8 cellular contexts compared by ENCODE assay signal in genomic region chr2:135741395-135742306, GRCh38. TPM values are rescaled to one million over a fixed set of nuclear protein-coding genes. Genes with fewer than 3 reads are reported as not detected.
DNase-seq lines count a peak whose midpoint lies in the region; FAIRE-seq and TF ChIP-seq lines count a peak whose summit lies in the region.

Gene UBXN4 (plus strand): TSS chr2:135741855. CDS start chr2:135741930, 75 bp downstream.

- H3K36me3 ChIP-seq in H1 (ENCODE audit: control insufficient read depth in 2 of 4, insufficient read depth in 4 of 4, low read length in 3 of 4): no peaks in the 10 kb centered on the region
- peaks cover 0 to 9% of the 10 kb centered on the region in 2 experiments for H3K36me3 ChIP-seq in mesenchymal stem cell (ENCODE audit: control insufficient read depth in 1 of 2, insufficient read depth in 2 of 2, low read depth in 1 of 2, low read length in 2 of 2)

- H4K91ac ChIP-seq in H1 (replicated peaks; ENCODE audit: insufficient read length, low read length) (no peak within 1 kb of the TSS), mesenchymal stem cell (ENCODE audit: low read length) (peak within 1 kb of the TSS; percentile 5)

- TF ChIP-seq CTCF in GM20000 (IDR thresholded peaks at IDR 0.05; ENCODE audit: extremely low read depth, missing control alignments) (peak; percentile 50), H1 (IDR thresholded peaks at IDR 0.05; ENCODE audit: control extremely low read depth in 1 of 3, insufficient read depth in 1 of 3, low read depth in 1 of 3, low read length in 3 of 3) (peak; percentile 37 to 92 (median 55))

- CTCF ChIA-PET in H1 (lab: Charles Lee; ENCODE audit: partially characterized antibody): interaction anchor here (0.6 to 4.0 kb wide), 14 partner anchors 8 to 297 kb away, joined by 3 to 19 read pairs (median 4); no protein-coding TSS in a partner anchor

- no peak within 1 kb of the TSS for H2BK20ac ChIP-seq in H1 (ENCODE audit: low read length)

- 2% methylated on average over 81 of the region's 92 CpGs; no CpG with 5 or more reads in 1 of the 2 experiments for WGBS in H1 (ENCODE audit: extremely low coverage in 1 of 2, insufficient coverage in 1 of 2, insufficient read length in 1 of 2, insufficient replicate concordance in 2 of 2, low coverage in 1 of 2, low lambda C conversion rate in 2 of 2, missing lambda C conversion rate in 1 of 2), 2 experiments
- WGBS in mesenchymal stem cell: 2% methylated on average over 83 of the region's 92 CpGs

- peak within 1 kb of the TSS; percentile 92 for H3K56ac ChIP-seq in H1 (replicated peaks; ENCODE audit: insufficient read length, low read depth, low read length)

- H3K79me2 ChIP-seq in H1 (ENCODE audit: control insufficient read depth in 1 of 2, insufficient read depth in 2 of 2, low read length in 2 of 2): peaks cover 4 to 43% of the 10 kb centered on the region in 2 experiments; a peak in 3 of 4 replicates

- no peak within 1 kb of the TSS for H3K4ac ChIP-seq in H1 (replicated peaks; ENCODE audit: insufficient read length, low read depth, low read length)
- peak within 1 kb of the TSS; percentile 27 to 93 for H3K4ac ChIP-seq in mesenchymal stem cell (ENCODE audit: low read depth in 1 of 2, low read length in 2 of 2)

- TF ChIP-seq EP300 in H1 (IDR thresholded peaks at IDR 0.05; ENCODE audit: borderline replicate concordance in 1 of 2, low read depth in 2 of 2, low read length in 2 of 2): no peak

- H3K9ac ChIP-seq in H1 (replicated peaks in 1 of 4; ENCODE audit: extremely low read depth in 1 of 4, low read depth in 3 of 4, low read length in 3 of 4) (peak within 1 kb of the TSS; percentile 84 to 97 (median 92)), mesenchymal stem cell (ENCODE audit: low read length) (peak within 1 kb of the TSS; percentile 97)

- TF ChIP-seq POLR2A in H1 (IDR thresholded peaks at IDR 0.05; ENCODE audit: control extremely low read depth in 1 of 2, low read depth in 2 of 2, low read length in 2 of 2): peak; percentile 60 to 94

- H3K79me1 ChIP-seq in H1 (ENCODE audit: low read depth, low read length): no peaks in the 10 kb centered on the region
- H3K79me1 ChIP-seq in mesenchymal stem cell (replicated peaks; ENCODE audit: low read length, poor library complexity, severe bottlenecking): no peaks in the 10 kb centered on the region

- H3K18ac ChIP-seq in H1 (ENCODE audit: extremely low read depth, low read length): peak within 1 kb of the TSS; percentile 90
- peak within 1 kb of the TSS; percentile 31 to 86 for H3K18ac ChIP-seq in mesenchymal stem cell (ENCODE audit: low read depth in 1 of 2, low read length in 2 of 2)

- no peak within 1 kb of the TSS for H3K23ac ChIP-seq in H1 (ENCODE audit: insufficient read length)
- H3K23ac ChIP-seq in mesenchymal stem cell (ENCODE audit: low read length in 2 of 2): peak within 1 kb of the TSS in 1 of 2 experiments; percentile 6

- H3K27ac ChIP-seq in H1 (ENCODE audit: low read depth, low read length) (peak within 1 kb of the TSS; percentile 86), mesenchymal stem cell (ENCODE audit: low read length, poor library complexity, severe bottlenecking) (peak within 1 kb of the TSS; percentile 71)

- no peaks in the 10 kb centered on the region; a peak in 1 of 4 replicates for H3K9me3 ChIP-seq in H1 (ENCODE audit: insufficient read depth in 2 of 2, low read depth in 1 of 2, low read length in 1 of 2)
- no peaks in the 10 kb centered on the region for H3K9me3 ChIP-seq in mesenchymal stem cell (ENCODE audit: control insufficient read depth, low read length)

- POLR2A ChIA-PET in H1 (lab: Charles Lee; ENCODE audit: partially characterized antibody): interaction anchor here (0.6 to 1.7 kb wide), 8 partner anchors 11 to 431 kb away, joined by 3 to 6 read pairs (median 3); partner anchors contain the start of genes R3HDM1 and ZRANB3

- H3K4me3 ChIP-seq in H1 (ENCODE audit: extremely low read depth in 1 of 4, insufficient read depth in 2 of 4, low read depth in 3 of 4, low read length in 4 of 4): peak within 1 kb of the TSS; percentile 81 to 98 (median 94)
- H3K4me3 ChIP-seq in mesenchymal stem cell (ENCODE audit: insufficient read depth in 1 of 2, low read depth in 1 of 2, low read length in 2 of 2): peak within 1 kb of the TSS; percentile 68 to 91

- no peak within 1 kb of the TSS for H2BK15ac ChIP-seq in H1 (ENCODE audit: low read length)
- H2BK15ac ChIP-seq in mesenchymal stem cell (ENCODE audit: low read depth, poor library complexity, severe bottlenecking): peak within 1 kb of the TSS; percentile 29

- peak within 1 kb of the TSS; percentile 75 for H4K5ac ChIP-seq in H1 (ENCODE audit: insufficient read length, low read depth, low read length)

- H3K23me2 ChIP-seq in H1 (ENCODE audit: low read depth, low read length): no peaks in the 10 kb centered on the region; the same call in 1 of the 2 replicates

- peak; percentile 69 for FAIRE-seq in H1 (lab: Jason Lieb, UNC)

- H3K14ac ChIP-seq in H1 (ENCODE audit: insufficient read length) (no peak within 1 kb of the TSS), mesenchymal stem cell (ENCODE audit: low read length in 2 of 2) (peak within 1 kb of the TSS in 1 of 2 experiments; percentile 78)

- H2BK5ac ChIP-seq in H1 (ENCODE audit: low read depth, low read length): peak within 1 kb of the TSS; percentile 92
- peak within 1 kb of the TSS; percentile 71 for H2BK5ac ChIP-seq in mesenchymal stem cell (ENCODE audit: low read depth, low read length, poor library complexity, severe bottlenecking)

- peaks cover 0 to 5% of the 10 kb centered on the region in 2 experiments for H4K20me1 ChIP-seq in H1 (replicated peaks in 1 of 2; ENCODE audit: control insufficient read depth in 1 of 2, insufficient read depth in 2 of 2, low read length in 2 of 2)

- H3K4me2 ChIP-seq in H1 (ENCODE audit: insufficient read depth in 1 of 2, low read depth in 2 of 2, low read length in 2 of 2) (peak within 1 kb of the TSS; percentile 71 to 80), mesenchymal stem cell (ENCODE audit: low read length, poor library complexity, severe bottlenecking) (peak within 1 kb of the TSS; percentile 14)

- DNase-seq in COLO829 (ENCODE audit: low spot score) (peak; percentile 93), GM20000 (ENCODE audit: low spot score) (peak; percentile 95), HT1080 (ENCODE audit: low read depth) (peak; percentile 99), NOMO-1 treated with DMSO at 0.1 percent for 48 hours (lab: John Stamatoyannopoulos, UW; ENCODE audit: unreplicated experiment) (peak; percentile 98), H1 (ENCODE audit: low read depth in 1 of 2, low spot score in 2 of 2) (peak; percentile 91 to 98), mesenchymal stem cell (peak; percentile 99)
- DNase-seq in activated CD8-positive, alpha-beta memory T cell treated with anti-CD3 and anti-CD28 coated beads for 48 hours (ENCODE audit: low read depth in 2 of 3, low spot score in 2 of 3): peak; percentile 75 to 97 (median 86)
- peak; percentile 83 for DNase-seq in stimulated activated CD8-positive, alpha-beta memory T cell treated with anti-CD3 and anti-CD28 coated beads, Interleukin-15, amount 100 ng/mL, for 1 hour (ENCODE audit: low read depth)

- H3K4me1 ChIP-seq in H1 (replicated peaks in 1 of 4; ENCODE audit: control insufficient read depth in 3 of 4, insufficient read depth in 4 of 4, low read length in 3 of 4) (peaks cover 0 to 6% (median 3%) of the 10 kb centered on the region in 4 experiments; a peak in 2 of 7 replicates), mesenchymal stem cell (ENCODE audit: control insufficient read depth, insufficient read depth, low read depth, low read length) (peaks cover 5% of the 10 kb centered on the region)

- peak in 1 of 2 experiments; percentile 22; a peak in 1 of 4 replicates for TF ChIP-seq RAD21 in H1 (IDR thresholded peaks at IDR 0.05 in 1 of 2, conservative IDR thresholded peaks at IDR 0.05 in 1 of 2; ENCODE audit: low read depth in 2 of 2, low read length in 2 of 2)

- H4K8ac ChIP-seq in H1 (ENCODE audit: extremely low read depth, insufficient read depth, low read length) (peak within 1 kb of the TSS; percentile 99), mesenchymal stem cell (ENCODE audit: low read length) (peak within 1 kb of the TSS; percentile 89)

- H2AFZ ChIP-seq in H1 (ENCODE audit: low read length): peak within 1 kb of the TSS; percentile 67
- H2AFZ ChIP-seq in mesenchymal stem cell (ENCODE audit: low read depth, low read length): peak within 1 kb of the TSS; percentile 97

- H2BK12ac ChIP-seq in H1 (ENCODE audit: low read depth, low read length): no peak within 1 kb of the TSS
- H2BK12ac ChIP-seq in mesenchymal stem cell (ENCODE audit: low read length in 2 of 2): peak within 1 kb of the TSS in 1 of 2 experiments; percentile 74

- H2AK5ac ChIP-seq in H1 (ENCODE audit: low read depth, low read length) (no peak within 1 kb of the TSS), mesenchymal stem cell (ENCODE audit: low read length, severe bottlenecking) (no peak within 1 kb of the TSS)

- H2BK120ac ChIP-seq in H1 (replicated peaks; ENCODE audit: low read depth, low read length) (no peak within 1 kb of the TSS), mesenchymal stem cell (ENCODE audit: low read depth, low read length) (peak within 1 kb of the TSS; percentile 73)

- H3K27me3 ChIP-seq in H1 (replicated peaks in 1 of 4; ENCODE audit: control insufficient read depth in 3 of 4, extremely low read depth in 1 of 4, insufficient read depth in 3 of 4, low read length in 3 of 4) (no peaks in the 10 kb centered on the region), mesenchymal stem cell (ENCODE audit: control insufficient read depth in 1 of 2, insufficient read depth in 1 of 2, low read length in 2 of 2) (no peaks in the 10 kb centered on the region)

TF ChIP-seq in H1, 55 proteins besides CTCF, POLR2A, EP300 and RAD21 (continues in another document):
- TF ChIP-seq EGR1 (IDR thresholded peaks at IDR 0.05; ENCODE audit: borderline replicate concordance, low read depth, low read length) (no peak), ZNF274 (IDR thresholded peaks at IDR 0.05; ENCODE audit: borderline replicate concordance, extremely low read depth, low read length) (no peak), TEAD4 (IDR thresholded peaks at IDR 0.05; ENCODE audit: low read depth, low read length) (peak; percentile 42; the same call in 1 of the 2 replicates)

RNA-seq across cellular contexts. Expression of gene UBXN4, which starts in this region (rescaled TPM):
- 22.7 and 29.6 TPM in 2 replicates for total RNA-seq in HT1080 (2014; rRNA removed; shearing (Covaris generic))
- 32.0 and 35.2 TPM in 2 replicates for polyA plus RNA-seq in HT1080 (2015; cell fraction: cytosol; rRNA removed)
- 71.8 and 75.8 TPM in 2 replicates for polyA plus RNA-seq in HT1080 (2015; cell fraction: nucleus; rRNA removed)
- 64.2 and 66.0 TPM in 2 replicates for total RNA-seq in H1 (2021; fragmentation: NEBNext Ultra II Directional; extraction: Animal tissue kit (Norgen Biotek cat#: 25700))
- polyA plus RNA-seq in H1 (2011; rRNA removed): 13.6 and 20.1 TPM in 2 replicates
- polyA plus RNA-seq in H1 (2011; cell fraction: cytosol; rRNA removed): 29.8 TPM
- polyA plus RNA-seq in H1 (2011; cell fraction: nucleus; rRNA removed): 20.7 TPM
- polyA plus RNA-seq in H1 (2012, experiment 1 of 2): 34.5 to 48.3 TPM (median 35.8 TPM) in 4 replicates
- polyA plus RNA-seq in H1 (2012, experiment 2 of 2): 3.0 TPM
- 56.1 TPM for polyA plus RNA-seq in H1 (2013, experiment 1 of 2)
- 56.4 TPM for polyA plus RNA-seq in H1 (2013, experiment 2 of 2)
- 24.5 and 54.0 TPM in 2 replicates for polyA minus RNA-seq in H1 (2011; rRNA and poly(A)+ RNA removed)
- 43.7 TPM for polyA minus RNA-seq in H1 (2011; cell fraction: cytosol; rRNA and poly(A)+ RNA removed)
- polyA minus RNA-seq in H1 (2011; cell fraction: nucleus; rRNA and poly(A)+ RNA removed): 66.6 TPM
- 70.6 TPM for polyA plus RNA-seq in mesenchymal stem cell (2013, experiment 1 of 2)
- 71.3 TPM for polyA plus RNA-seq in mesenchymal stem cell (2013, experiment 2 of 2)

Comparison
In these comparisons a context has a peak if more than half of its experiments do, and no peak if none do; other contexts are left out.
1. Peak in every context shown above with its lines: DNase-seq, H3K4me3 ChIP-seq and H3K27ac ChIP-seq.